ENCODE assay signal across 8 cellular contexts in genomic region chr1:24027838-24028468, GRCh38. TPM values are rescaled to one million over a fixed set of nuclear protein-coding genes. Genes with fewer than 3 reads are reported as not detected.
A peak's percentile ranks its signal among the peaks of the same experiment; 100 is the strongest.
DNase-seq lines count a peak whose midpoint lies in the region; ATAC-seq and TF ChIP-seq lines count a peak whose summit lies in the region.

No MANE protein-coding gene starts in this region.

- no peaks in the 10 kb centered on the region for H3K9me3 ChIP-seq in Karpas-422 (ENCODE audit: low read length)
- H3K9me3 ChIP-seq in adrenal gland (replicated peaks in 1 of 3), result no peaks in the 10 kb centered on the region
- no peaks in the 10 kb centered on the region for H3K9me3 ChIP-seq in vagina

- H3K27ac ChIP-seq in Karpas-422 (ENCODE audit: low read length) (no peak overlapping the region), adrenal gland (no peak overlapping the region), vagina (no peak overlapping the region)

- DNase-seq in DMS153 treated with DMSO at 0.1 percent for 48 hours (lab: John Stamatoyannopoulos, UW; ENCODE audit: unreplicated experiment), result peak; percentile 46
- DNase-seq in Karpas-422, result peak; percentile 78
- DNase-seq in adrenal gland, result no peak
- peak; percentile 59 for DNase-seq in inferior parietal cortex (ENCODE audit: extremely low spot score)
- no peak for DNase-seq in vagina (ENCODE audit: extremely low spot score in 2 of 2)
- no peak for DNase-seq in lower leg skin (ENCODE audit: low spot score in 2 of 2)

- 75 to 82% (median 78%) methylated on average over 4 of the region's 4 CpGs for WGBS in adrenal gland, 4 donors
- WGBS in lower leg skin, 2 donors, result 83 to 86% methylated on average over 4 of the region's 4 CpGs

- TF ChIP-seq CTCF in adrenal gland (IDR thresholded peaks at IDR 0.05) (peak; percentile 16 to 73 (median 64)), vagina (IDR thresholded peaks at IDR 0.05) (peak in 2 of 3 experiments; percentile 32 to 50), lower leg skin (IDR thresholded peaks at IDR 0.05) (no peak)

- H2AFZ ChIP-seq in Karpas-422 (ENCODE audit: low read length), result no peak overlapping the region

- H3K36me3 ChIP-seq in Karpas-422 (ENCODE audit: insufficient read depth, low read length) (no peaks in the 10 kb centered on the region), adrenal gland (replicated peaks in 1 of 2) (no peaks in the 10 kb centered on the region), vagina (no peaks in the 10 kb centered on the region)

- ATAC-seq in GM21390 (IDR thresholded peaks at IDR 0.05; ENCODE audit: unreplicated experiment) (no peak), HG03342 (IDR thresholded peaks at IDR 0.05; ENCODE audit: unreplicated experiment) (no peak)

- H3K9ac ChIP-seq in Karpas-422 (ENCODE audit: low read length), result no peak overlapping the region

- no peaks in the 10 kb centered on the region for H3K9me2 ChIP-seq in Karpas-422 (replicated peaks; ENCODE audit: insufficient read depth, low read length)

- H3K27me3 ChIP-seq in Karpas-422 (ENCODE audit: low read length), result no peaks in the 10 kb centered on the region
- no peaks in the 10 kb centered on the region for H3K27me3 ChIP-seq in adrenal gland
- no peaks in the 10 kb centered on the region for H3K27me3 ChIP-seq in vagina

- no peaks in the 10 kb centered on the region for H3K79me2 ChIP-seq in Karpas-422 (ENCODE audit: low read length)

- no peaks in the 10 kb centered on the region for H4K20me1 ChIP-seq in Karpas-422 (ENCODE audit: insufficient read depth, low read depth, low read length)

- intact Hi-C loops in adrenal gland (cut with DNase I) (loop anchor here in 1 of 2 donors (10.0 kb wide), 1 partner anchor 73 kb away; the partner anchor contains the start of gene PNRC2), vagina (cut with DNase I) (loop anchor here (5.0 kb wide), 1 partner anchor 71 kb away; the partner anchor contains the start of gene PNRC2), lower leg skin (cut with DNase I; ENCODE audit: low total_unique reads) (no loop called here)

- no peak overlapping the region for H3K4me2 ChIP-seq in Karpas-422 (ENCODE audit: low read depth, low read length, poor library complexity, severe bottlenecking)

- no peak for TF ChIP-seq POLR2A in adrenal gland (IDR thresholded peaks at IDR 0.05)
- TF ChIP-seq POLR2A in vagina (IDR thresholded peaks at IDR 0.05), result no peak
- no peak for TF ChIP-seq POLR2A in lower leg skin (IDR thresholded peaks at IDR 0.05)

- H3K4me3 ChIP-seq in Karpas-422 (ENCODE audit: low read length), result no peak overlapping the region
- H3K4me3 ChIP-seq in adrenal gland, result no peak overlapping the region
- H3K4me3 ChIP-seq in vagina, result no peak overlapping the region
- H3K4me3 ChIP-seq in lower leg skin (ENCODE audit: low read depth, poor library complexity, severe bottlenecking), result no peak overlapping the region

- H3K4me1 ChIP-seq in Karpas-422 (ENCODE audit: low read length) (no peaks in the 10 kb centered on the region), adrenal gland (replicated peaks in 1 of 2) (peaks cover 0 to under 1% of the 10 kb centered on the region in 2 donors), vagina (no peaks in the 10 kb centered on the region)

RNA-seq across cellular contexts. Expression of gene SRSF10, which starts 47.8 kb away (rescaled TPM):
- 87.6 and 150 TPM in 2 replicates for total RNA-seq in Karpas-422 (2014; rRNA removed; shearing (Covaris generic); ENCODE audit: low replicate concordance)
- total RNA-seq in adrenal gland (100 to 1,000 TPM in 6 of 8 donors, 10 to 100 TPM in 2; 65.8 to 139 (median 105) TPM), vagina (72.4 TPM), lower leg skin (10 to 100 TPM; 41.3 to 68.3 (median 47.4) TPM)
- 100 to 1,000 TPM in 1 of 3 donors, 10 to 100 TPM in 2; 90.0 to 190 (median 99.0) TPM for polyA plus RNA-seq in adrenal gland

Comparison
In these comparisons a context has a peak if more than half of its experiments do, and no peak if none do; other contexts are left out.
1. DNase-seq: peak in DMS153 treated with DMSO at 0.1 percent for 48 hours (single experiment), Karpas-422 (single experiment) and inferior parietal cortex (single experiment); none in adrenal gland (0 of 7), vagina (0 of 2) and lower leg skin (0 of 2).
2. CTCF ChIP-seq: peak in adrenal gland (6 of 6) and vagina (2 of 3); none in lower leg skin (0 of 3).